In the genomic region with DNA sequence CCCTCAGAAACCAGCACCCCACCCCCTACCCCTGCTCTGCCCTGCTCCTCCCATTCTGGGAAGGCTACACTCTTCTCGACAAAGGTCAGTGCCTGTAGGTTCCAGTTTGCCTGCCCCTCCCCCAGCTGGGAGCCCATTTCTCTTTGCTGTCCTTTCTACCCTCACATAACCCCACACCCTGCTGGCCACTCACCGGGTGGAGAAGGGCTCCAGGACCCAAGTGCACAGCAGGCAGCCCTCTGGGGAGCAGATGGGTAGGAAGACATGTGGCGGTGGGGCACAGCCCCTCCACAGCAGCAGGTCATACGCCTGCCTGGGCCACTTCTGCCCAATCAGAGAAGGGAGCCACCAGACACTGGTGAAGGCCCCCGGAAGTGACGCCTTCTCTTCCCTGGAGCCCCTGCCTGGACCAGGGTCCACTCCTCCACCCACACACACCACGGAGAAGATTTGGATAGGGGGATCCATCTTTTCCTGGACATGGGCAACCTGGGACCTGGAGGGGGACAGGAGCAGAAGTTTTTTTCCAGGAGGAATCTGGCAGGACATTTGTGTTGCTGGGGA, we compare ENCODE assay signal across 1 cellular context.
TF ChIP-seq lines count a peak whose summit lies in the region.

A gene (minus strand): TSS at position 326 of the 564 bp plus-strand sequence. CDS start 1,948 bp downstream, outside the sequence.

TF ChIP-seq in HepG2, 621 proteins besides CTCF, POLR2A, EP300 and RAD21 (continued from another document and continues in another):
- TF ChIP-seq, protein P1, sequence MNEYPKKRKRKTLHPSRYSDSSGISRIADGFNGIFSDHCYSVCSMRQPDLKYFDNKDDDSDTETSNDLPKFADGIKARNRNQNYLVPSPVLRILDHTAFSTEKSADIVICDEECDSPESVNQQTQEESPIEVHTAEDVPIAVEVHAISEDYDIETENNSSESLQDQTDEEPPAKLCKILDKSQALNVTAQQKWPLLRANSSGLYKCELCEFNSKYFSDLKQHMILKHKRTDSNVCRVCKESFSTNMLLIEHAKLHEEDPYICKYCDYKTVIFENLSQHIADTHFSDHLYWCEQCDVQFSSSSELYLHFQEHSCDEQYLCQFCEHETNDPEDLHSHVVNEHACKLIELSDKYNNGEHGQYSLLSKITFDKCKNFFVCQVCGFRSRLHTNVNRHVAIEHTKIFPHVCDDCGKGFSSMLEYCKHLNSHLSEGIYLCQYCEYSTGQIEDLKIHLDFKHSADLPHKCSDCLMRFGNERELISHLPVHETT (CRISPR knock-in tag; conservative IDR thresholded peaks at IDR 0.05): no peak
- TF ChIP-seq ZNF292 (CRISPR knock-in tag; IDR thresholded peaks at IDR 0.05; ENCODE audit: borderline replicate concordance, low read depth) (peak; percentile 21; the same call in 1 of the 2 replicates), ZSCAN9 (CRISPR knock-in tag; IDR thresholded peaks at IDR 0.05; ENCODE audit: borderline replicate concordance) (no peak), ZNF841 (CRISPR knock-in tag; IDR thresholded peaks at IDR 0.05; ENCODE audit: borderline replicate concordance) (no peak), ZNF33B (CRISPR knock-in tag; IDR thresholded peaks at IDR 0.05) (no peak), ZNF180 (CRISPR knock-in tag; IDR thresholded peaks at IDR 0.05; ENCODE audit: borderline replicate concordance, low read depth) (no peak), XBP1 (CRISPR knock-in tag; IDR thresholded peaks at IDR 0.05) (no peak), ZNF263 (CRISPR knock-in tag; IDR thresholded peaks at IDR 0.05) (peak; percentile 67), TARDBP (CRISPR knock-in tag; IDR thresholded peaks at IDR 0.05) (peak; percentile 32; the same call in 1 of the 2 replicates), KLF16 (CRISPR knock-in tag; IDR thresholded peaks at IDR 0.05) (no peak; a peak in 1 of 4 replicates), SAFB2 (CRISPR knock-in tag; IDR thresholded peaks at IDR 0.05; ENCODE audit: borderline replicate concordance, low read depth) (no peak), SNRNP70 (IDR thresholded peaks at IDR 0.05; ENCODE audit: low read depth, low read length) (no peak), NPAS2 (CRISPR knock-in tag; IDR thresholded peaks at IDR 0.05; ENCODE audit: borderline replicate concordance) (no peak), ZNF510 (CRISPR knock-in tag; IDR thresholded peaks at IDR 0.05; ENCODE audit: low read depth) (peak; percentile 72; the same call in 1 of the 2 replicates), GABPA (IDR thresholded peaks at IDR 0.05; ENCODE audit: low read depth, low read length) (peak; percentile 70), GABPA (CRISPR knock-in tag; IDR thresholded peaks at IDR 0.05; ENCODE audit: low read depth) (peak; percentile 95), ZNF749 (CRISPR knock-in tag; IDR thresholded peaks at IDR 0.05; ENCODE audit: borderline replicate concordance) (no peak), SP1 (IDR thresholded peaks at IDR 0.05) (no peak), SP1 (CRISPR knock-in tag; IDR thresholded peaks at IDR 0.05) (no peak; the same call in 1 of the 2 replicates), HOXA9 (CRISPR knock-in tag; IDR thresholded peaks at IDR 0.05; ENCODE audit: borderline replicate concordance) (no peak), TGIF2 (CRISPR knock-in tag; IDR thresholded peaks at IDR 0.05) (peak; percentile 83), ZFP90 (CRISPR knock-in tag; IDR thresholded peaks at IDR 0.05; ENCODE audit: borderline replicate concordance) (no peak), SETDB1 (CRISPR knock-in tag; IDR thresholded peaks at IDR 0.05; ENCODE audit: borderline replicate concordance) (no peak), TCF7L2 (IDR thresholded peaks at IDR 0.05; ENCODE audit: low read depth, low read length) (no peak), ZNF335 (CRISPR knock-in tag; IDR thresholded peaks at IDR 0.05) (peak; percentile 95), POGZ (CRISPR knock-in tag; IDR thresholded peaks at IDR 0.05) (no peak), TSC22D2 (CRISPR knock-in tag; IDR thresholded peaks at IDR 0.05; ENCODE audit: borderline replicate concordance) (no peak), ZNF614 (CRISPR knock-in tag; IDR thresholded peaks at IDR 0.05; ENCODE audit: borderline replicate concordance) (0 out of 2 replicates have a peak, but pooled peaks have one; percentile 42), ETV6 (CRISPR knock-in tag; conservative IDR thresholded peaks at IDR 0.05) (no peak), MED8 (CRISPR knock-in tag; IDR thresholded peaks at IDR 0.05; ENCODE audit: insufficient replicate concordance) (no peak), PHF20 (CRISPR knock-in tag; IDR thresholded peaks at IDR 0.05) (peak; percentile 72), TEAD2 (CRISPR knock-in tag; IDR thresholded peaks at IDR 0.05) (no peak), ZNF350 (CRISPR knock-in tag; IDR thresholded peaks at IDR 0.05; ENCODE audit: borderline replicate concordance, low read depth) (peak; percentile 79), ZNF446 (CRISPR knock-in tag; IDR thresholded peaks at IDR 0.05) (no peak), NAIF1 (CRISPR knock-in tag; IDR thresholded peaks at IDR 0.05; ENCODE audit: borderline replicate concordance) (no peak), MYC (CRISPR knock-in tag; IDR thresholded peaks at IDR 0.05; ENCODE audit: borderline replicate concordance) (peak; percentile 95), EZH2 (conservative IDR thresholded peaks at IDR 0.05; ENCODE audit: low read depth, low read length) (no peak), KDM5A (IDR thresholded peaks at IDR 0.05; ENCODE audit: borderline replicate concordance, low read length) (peak; percentile 51; the same call in 1 of the 2 replicates), ZNF547 (CRISPR knock-in tag; IDR thresholded peaks at IDR 0.05) (no peak)
- TF ChIP-seq, protein P2, sequence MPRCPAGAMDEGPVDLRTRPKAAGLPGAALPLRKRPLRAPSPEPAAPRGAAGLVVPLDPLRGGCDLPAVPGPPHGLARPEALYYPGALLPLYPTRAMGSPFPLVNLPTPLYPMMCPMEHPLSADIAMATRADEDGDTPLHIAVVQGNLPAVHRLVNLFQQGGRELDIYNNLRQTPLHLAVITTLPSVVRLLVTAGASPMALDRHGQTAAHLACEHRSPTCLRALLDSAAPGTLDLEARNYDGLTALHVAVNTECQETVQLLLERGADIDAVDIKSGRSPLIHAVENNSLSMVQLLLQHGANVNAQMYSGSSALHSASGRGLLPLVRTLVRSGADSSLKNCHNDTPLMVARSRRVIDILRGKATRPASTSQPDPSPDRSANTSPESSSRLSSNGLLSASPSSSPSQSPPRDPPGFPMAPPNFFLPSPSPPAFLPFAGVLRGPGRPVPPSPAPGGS (CRISPR knock-in tag; IDR thresholded peaks at IDR 0.05): peak; percentile 66; the same call in 1 of the 2 replicates
- TF ChIP-seq, protein P3, sequence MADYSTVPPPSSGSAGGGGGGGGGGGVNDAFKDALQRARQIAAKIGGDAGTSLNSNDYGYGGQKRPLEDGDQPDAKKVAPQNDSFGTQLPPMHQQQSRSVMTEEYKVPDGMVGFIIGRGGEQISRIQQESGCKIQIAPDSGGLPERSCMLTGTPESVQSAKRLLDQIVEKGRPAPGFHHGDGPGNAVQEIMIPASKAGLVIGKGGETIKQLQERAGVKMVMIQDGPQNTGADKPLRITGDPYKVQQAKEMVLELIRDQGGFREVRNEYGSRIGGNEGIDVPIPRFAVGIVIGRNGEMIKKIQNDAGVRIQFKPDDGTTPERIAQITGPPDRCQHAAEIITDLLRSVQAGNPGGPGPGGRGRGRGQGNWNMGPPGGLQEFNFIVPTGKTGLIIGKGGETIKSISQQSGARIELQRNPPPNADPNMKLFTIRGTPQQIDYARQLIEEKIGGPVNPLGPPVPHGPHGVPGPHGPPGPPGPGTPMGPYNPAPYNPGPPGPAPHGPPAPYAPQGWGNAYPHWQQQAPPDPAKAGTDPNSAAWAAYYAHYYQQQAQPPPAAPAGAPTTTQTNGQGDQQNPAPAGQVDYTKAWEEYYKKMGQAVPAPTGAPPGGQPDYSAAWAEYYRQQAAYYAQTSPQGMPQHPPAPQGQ (CRISPR knock-in tag; IDR thresholded peaks at IDR 0.05; ENCODE audit: borderline replicate concordance): no peak
- TF ChIP-seq, protein P4, sequence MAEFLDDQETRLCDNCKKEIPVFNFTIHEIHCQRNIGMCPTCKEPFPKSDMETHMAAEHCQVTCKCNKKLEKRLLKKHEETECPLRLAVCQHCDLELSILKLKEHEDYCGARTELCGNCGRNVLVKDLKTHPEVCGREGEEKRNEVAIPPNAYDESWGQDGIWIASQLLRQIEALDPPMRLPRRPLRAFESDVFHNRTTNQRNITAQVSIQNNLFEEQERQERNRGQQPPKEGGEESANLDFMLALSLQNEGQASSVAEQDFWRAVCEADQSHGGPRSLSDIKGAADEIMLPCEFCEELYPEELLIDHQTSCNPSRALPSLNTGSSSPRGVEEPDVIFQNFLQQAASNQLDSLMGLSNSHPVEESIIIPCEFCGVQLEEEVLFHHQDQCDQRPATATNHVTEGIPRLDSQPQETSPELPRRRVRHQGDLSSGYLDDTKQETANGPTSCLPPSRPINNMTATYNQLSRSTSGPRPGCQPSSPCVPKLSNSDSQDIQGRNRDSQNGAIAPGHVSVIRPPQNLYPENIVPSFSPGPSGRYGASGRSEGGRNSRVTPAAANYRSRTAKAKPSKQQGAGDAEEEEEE (CRISPR knock-in tag; IDR thresholded peaks at IDR 0.05; ENCODE audit: borderline replicate concordance): no peak
- TF ChIP-seq, protein P5, sequence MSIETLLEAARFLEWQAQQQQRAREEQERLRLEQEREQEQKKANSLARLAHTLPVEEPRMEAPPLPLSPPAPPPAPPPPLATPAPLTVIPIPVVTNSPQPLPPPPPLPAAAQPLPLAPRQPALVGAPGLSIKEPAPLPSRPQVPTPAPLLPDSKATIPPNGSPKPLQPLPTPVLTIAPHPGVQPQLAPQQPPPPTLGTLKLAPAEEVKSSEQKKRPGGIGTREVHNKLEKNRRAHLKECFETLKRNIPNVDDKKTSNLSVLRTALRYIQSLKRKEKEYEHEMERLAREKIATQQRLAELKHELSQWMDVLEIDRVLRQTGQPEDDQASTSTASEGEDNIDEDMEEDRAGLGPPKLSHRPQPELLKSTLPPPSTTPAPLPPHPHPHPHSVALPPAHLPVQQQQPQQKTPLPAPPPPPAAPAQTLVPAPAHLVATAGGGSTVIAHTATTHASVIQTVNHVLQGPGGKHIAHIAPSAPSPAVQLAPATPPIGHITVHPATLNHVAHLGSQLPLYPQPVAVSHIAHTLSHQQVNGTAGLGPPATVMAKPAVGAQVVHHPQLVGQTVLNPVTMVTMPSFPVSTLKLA (IDR thresholded peaks at IDR 0.05): peak; percentile 57
- TF ChIP-seq, protein P6, sequence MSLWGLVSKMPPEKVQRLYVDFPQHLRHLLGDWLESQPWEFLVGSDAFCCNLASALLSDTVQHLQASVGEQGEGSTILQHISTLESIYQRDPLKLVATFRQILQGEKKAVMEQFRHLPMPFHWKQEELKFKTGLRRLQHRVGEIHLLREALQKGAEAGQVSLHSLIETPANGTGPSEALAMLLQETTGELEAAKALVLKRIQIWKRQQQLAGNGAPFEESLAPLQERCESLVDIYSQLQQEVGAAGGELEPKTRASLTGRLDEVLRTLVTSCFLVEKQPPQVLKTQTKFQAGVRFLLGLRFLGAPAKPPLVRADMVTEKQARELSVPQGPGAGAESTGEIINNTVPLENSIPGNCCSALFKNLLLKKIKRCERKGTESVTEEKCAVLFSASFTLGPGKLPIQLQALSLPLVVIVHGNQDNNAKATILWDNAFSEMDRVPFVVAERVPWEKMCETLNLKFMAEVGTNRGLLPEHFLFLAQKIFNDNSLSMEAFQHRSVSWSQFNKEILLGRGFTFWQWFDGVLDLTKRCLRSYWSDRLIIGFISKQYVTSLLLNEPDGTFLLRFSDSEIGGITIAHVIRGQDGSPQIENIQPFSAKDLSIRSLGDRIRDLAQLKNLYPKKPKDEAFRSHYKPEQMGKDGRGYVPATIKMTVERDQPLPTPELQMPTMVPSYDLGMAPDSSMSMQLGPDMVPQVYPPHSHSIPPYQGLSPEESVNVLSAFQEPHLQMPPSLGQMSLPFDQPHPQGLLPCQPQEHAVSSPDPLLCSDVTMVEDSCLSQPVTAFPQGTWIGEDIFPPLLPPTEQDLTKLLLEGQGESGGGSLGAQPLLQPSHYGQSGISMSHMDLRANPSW (CRISPR knock-in tag; IDR thresholded peaks at IDR 0.05; ENCODE audit: borderline replicate concordance): peak; percentile 22; the same call in 1 of the 2 replicates
- TF ChIP-seq, protein P7, sequence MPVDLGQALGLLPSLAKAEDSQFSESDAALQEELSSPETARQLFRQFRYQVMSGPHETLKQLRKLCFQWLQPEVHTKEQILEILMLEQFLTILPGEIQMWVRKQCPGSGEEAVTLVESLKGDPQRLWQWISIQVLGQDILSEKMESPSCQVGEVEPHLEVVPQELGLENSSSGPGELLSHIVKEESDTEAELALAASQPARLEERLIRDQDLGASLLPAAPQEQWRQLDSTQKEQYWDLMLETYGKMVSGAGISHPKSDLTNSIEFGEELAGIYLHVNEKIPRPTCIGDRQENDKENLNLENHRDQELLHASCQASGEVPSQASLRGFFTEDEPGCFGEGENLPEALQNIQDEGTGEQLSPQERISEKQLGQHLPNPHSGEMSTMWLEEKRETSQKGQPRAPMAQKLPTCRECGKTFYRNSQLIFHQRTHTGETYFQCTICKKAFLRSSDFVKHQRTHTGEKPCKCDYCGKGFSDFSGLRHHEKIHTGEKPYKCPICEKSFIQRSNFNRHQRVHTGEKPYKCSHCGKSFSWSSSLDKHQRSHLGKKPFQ (CRISPR knock-in tag; IDR thresholded peaks at IDR 0.05; ENCODE audit: insufficient replicate concordance): no peak
- TF ChIP-seq, protein P8, sequence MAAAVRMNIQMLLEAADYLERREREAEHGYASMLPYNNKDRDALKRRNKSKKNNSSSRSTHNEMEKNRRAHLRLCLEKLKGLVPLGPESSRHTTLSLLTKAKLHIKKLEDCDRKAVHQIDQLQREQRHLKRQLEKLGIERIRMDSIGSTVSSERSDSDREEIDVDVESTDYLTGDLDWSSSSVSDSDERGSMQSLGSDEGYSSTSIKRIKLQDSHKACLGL (CRISPR knock-in tag; IDR thresholded peaks at IDR 0.05): no peak; the same call in 1 of the 2 replicates
- TF ChIP-seq, protein P9, sequence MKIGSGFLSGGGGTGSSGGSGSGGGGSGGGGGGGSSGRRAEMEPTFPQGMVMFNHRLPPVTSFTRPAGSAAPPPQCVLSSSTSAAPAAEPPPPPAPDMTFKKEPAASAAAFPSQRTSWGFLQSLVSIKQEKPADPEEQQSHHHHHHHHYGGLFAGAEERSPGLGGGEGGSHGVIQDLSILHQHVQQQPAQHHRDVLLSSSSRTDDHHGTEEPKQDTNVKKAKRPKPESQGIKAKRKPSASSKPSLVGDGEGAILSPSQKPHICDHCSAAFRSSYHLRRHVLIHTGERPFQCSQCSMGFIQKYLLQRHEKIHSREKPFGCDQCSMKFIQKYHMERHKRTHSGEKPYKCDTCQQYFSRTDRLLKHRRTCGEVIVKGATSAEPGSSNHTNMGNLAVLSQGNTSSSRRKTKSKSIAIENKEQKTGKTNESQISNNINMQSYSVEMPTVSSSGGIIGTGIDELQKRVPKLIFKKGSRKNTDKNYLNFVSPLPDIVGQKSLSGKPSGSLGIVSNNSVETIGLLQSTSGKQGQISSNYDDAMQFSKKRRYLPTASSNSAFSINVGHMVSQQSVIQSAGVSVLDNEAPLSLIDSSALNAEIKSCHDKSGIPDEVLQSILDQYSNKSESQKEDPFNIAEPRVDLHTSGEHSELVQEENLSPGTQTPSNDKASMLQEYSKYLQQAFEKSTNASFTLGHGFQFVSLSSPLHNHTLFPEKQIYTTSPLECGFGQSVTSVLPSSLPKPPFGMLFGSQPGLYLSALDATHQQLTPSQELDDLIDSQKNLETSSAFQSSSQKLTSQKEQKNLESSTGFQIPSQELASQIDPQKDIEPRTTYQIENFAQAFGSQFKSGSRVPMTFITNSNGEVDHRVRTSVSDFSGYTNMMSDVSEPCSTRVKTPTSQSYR (CRISPR knock-in tag; IDR thresholded peaks at IDR 0.05; ENCODE audit: borderline replicate concordance): peak; percentile 94
